1 cellular context compared by ENCODE assay signal in genomic region chr5:115656404-115656803, GRCh38.
TF ChIP-seq lines count a peak whose summit lies in the region.

No MANE protein-coding gene starts in this region.

TF ChIP-seq in HepG2, 621 proteins besides CTCF, POLR2A, EP300 and RAD21:
- TF ChIP-seq ZBTB39 (CRISPR knock-in tag; IDR thresholded peaks at IDR 0.05) (no peak), ETV6 (CRISPR knock-in tag; conservative IDR thresholded peaks at IDR 0.05) (no peak), ZNF30 (CRISPR knock-in tag; IDR thresholded peaks at IDR 0.05) (no peak), CBX5 (CRISPR knock-in tag; IDR thresholded peaks at IDR 0.05; ENCODE audit: borderline replicate concordance) (no peak), ARNTL (CRISPR knock-in tag; IDR thresholded peaks at IDR 0.05) (no peak), ZBTB42 (CRISPR knock-in tag; IDR thresholded peaks at IDR 0.05) (no peak), SETDB1 (CRISPR knock-in tag; IDR thresholded peaks at IDR 0.05; ENCODE audit: borderline replicate concordance) (no peak), ZNF850 (CRISPR knock-in tag; conservative IDR thresholded peaks at IDR 0.05) (no peak), ZNF451 (CRISPR knock-in tag; IDR thresholded peaks at IDR 0.05) (no peak), SNRNP70 (IDR thresholded peaks at IDR 0.05; ENCODE audit: low read depth, low read length) (no peak), PRMT3 (CRISPR knock-in tag; IDR thresholded peaks at IDR 0.05; ENCODE audit: borderline replicate concordance, low read depth) (no peak), ZNF142 (CRISPR knock-in tag; IDR thresholded peaks at IDR 0.05) (no peak), CREBL2 (CRISPR knock-in tag; IDR thresholded peaks at IDR 0.05; ENCODE audit: borderline replicate concordance) (no peak), PRDM15 (CRISPR knock-in tag; IDR thresholded peaks at IDR 0.05) (no peak), MED1 (CRISPR knock-in tag; IDR thresholded peaks at IDR 0.05) (no peak), ZNF17 (CRISPR knock-in tag; IDR thresholded peaks at IDR 0.05) (no peak), GABPA (IDR thresholded peaks at IDR 0.05; ENCODE audit: low read depth, low read length) (no peak), GABPA (CRISPR knock-in tag; IDR thresholded peaks at IDR 0.05; ENCODE audit: low read depth) (no peak), SRF (IDR thresholded peaks at IDR 0.05; ENCODE audit: low read depth, low read length) (no peak), HOXD1 (CRISPR knock-in tag; IDR thresholded peaks at IDR 0.05) (no peak), CREB1 (IDR thresholded peaks at IDR 0.05) (no peak), CREB1 (CRISPR knock-in tag; IDR thresholded peaks at IDR 0.05) (no peak)
